In the genomic region with DNA sequence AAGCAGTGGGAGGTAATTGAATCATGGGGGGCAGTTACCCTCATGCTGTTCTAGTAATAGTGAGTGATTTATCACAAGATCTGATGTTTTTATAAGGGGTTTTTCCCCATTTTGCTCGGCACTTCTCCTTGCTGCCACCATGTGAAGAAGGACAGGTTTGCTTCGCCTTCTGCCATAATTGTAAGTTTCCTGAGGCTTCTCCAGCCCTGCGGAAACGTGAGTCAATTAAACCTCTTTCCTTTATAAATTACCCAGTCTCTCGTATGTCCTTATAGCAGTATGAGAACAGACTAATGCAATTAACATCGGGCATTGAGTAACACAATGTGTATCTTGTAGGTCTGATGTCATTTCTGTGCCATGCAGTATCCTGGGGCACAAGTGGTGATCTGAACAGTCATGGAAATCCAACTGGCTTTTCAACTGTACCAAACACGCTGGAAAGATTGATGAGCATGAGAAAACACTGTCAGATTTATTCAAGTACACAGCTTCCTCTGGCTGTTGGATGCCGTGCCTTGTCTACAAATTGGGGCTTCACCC, we compare ENCODE assay signal across 19 cellular contexts.
"Had no signal": no experiment of that assay in that cellular context is flagged by ENCODE, and none has a peak within 500 bp of the region (broad histone marks: within the 10 kb centered on the region; RNA-seq: fewer than 3 reads in every experiment).

No MANE protein-coding gene starts in this region.

- DNase-seq: KBM-7, MG63, NCI-H1092, NCI-H1105 treated with DMSO at 0.1 percent for 48 hours, NCI-H1417 treated with DMSO at 0.1 percent for 48 hours, NCI-H146, NCI-H1694 treated with DMSO at 0.1 percent for 48 hours, NCI-H1930, NCI-H2081, NCI-H2107, NCI-H2227 treated with DMSO at 0.1 percent for 48 hours, NCI-H524, NCI-H774, SHP77 treated with DMSO at 0.1 percent for 48 hours had no signal

- H3K36me3 ChIP-seq: MG63, SJSA1 had no signal

- H3K27me3 ChIP-seq: MG63, SJSA1 had no signal

- H3K9me3 ChIP-seq: MG63, SJSA1 had no signal

- H3K4me3 ChIP-seq: MG63, SJSA1, SK-N-MC had no signal

- H3K27ac ChIP-seq: RWPE1, SJSA1, SK-N-MC had no signal

- ATAC-seq: Right ventricle myocardium inferior had no signal

- FAIRE-seq: RCC 7860 had no signal

- H3K4me1 ChIP-seq: SJSA1 had no signal
